16 cellular contexts compared by ENCODE assay signal in genomic region chr9:31321686-31322085, GRCh38.
A peak's percentile ranks its signal among the peaks of the same experiment; 100 is the strongest.
DNase-seq lines count a peak whose midpoint lies in the region; ATAC-seq and TF ChIP-seq lines count a peak whose summit lies in the region.
"Had no signal": no experiment of that assay in that cellular context is flagged by ENCODE, and none has a peak within 500 bp of the region (broad histone marks: within the 10 kb centered on the region; RNA-seq: fewer than 3 reads in every experiment).

No MANE protein-coding gene starts in this region.

- no peak overlapping the region for H2AK5ac ChIP-seq in neuronal stem cell (ENCODE audit: low read depth, low read length)

- peak overlapping the region; percentile 1 for H3K18ac ChIP-seq in neuronal stem cell (ENCODE audit: low read length)

- no peaks in the 10 kb centered on the region for H3K9me3 ChIP-seq in neuronal stem cell (replicated peaks in 1 of 2; ENCODE audit: control insufficient read depth in 2 of 2, insufficient read depth in 1 of 2, low read depth in 1 of 2, low read length in 2 of 2)
- H3K9me3 ChIP-seq in esophagus squamous epithelium: no peaks in the 10 kb centered on the region
- H3K9me3 ChIP-seq: BLaER1, HAP-1 had no signal

- H3K4me3 ChIP-seq in neuronal stem cell (ENCODE audit: low read length in 2 of 2): no peak overlapping the region
- H3K4me3 ChIP-seq in esophagus squamous epithelium: no peak overlapping the region
- H3K4me3 ChIP-seq: BLaER1, GM23248, HAP-1 had no signal

- no peaks in the 10 kb centered on the region for H3K36me3 Mint-ChIP-seq in activated naive CD8-positive, alpha-beta T cell
- H3K36me3 Mint-ChIP-seq in activated naive CD8-positive, alpha-beta T cell treated with anti-CD3 and anti-CD28 coated beads, Interleukin-2, amount 50 U/mL, for 24 hours (ENCODE audit: low read depth): no peaks in the 10 kb centered on the region
- no peaks in the 10 kb centered on the region for H3K36me3 Mint-ChIP-seq in chondrocyte (ENCODE audit: low read depth)
- H3K36me3 Mint-ChIP-seq: CD14-positive monocyte; CD4-positive, alpha-beta memory T cell had no signal

- no peak overlapping the region for H3K9ac ChIP-seq in neuronal stem cell (ENCODE audit: low read depth, low read length, poor library complexity)
- H3K9ac ChIP-seq: BLaER1, GM23248 had no signal

- no peak overlapping the region for H3K4ac ChIP-seq in neuronal stem cell (ENCODE audit: low read length)

- H2BK5ac ChIP-seq in neuronal stem cell (ENCODE audit: low read length): no peak overlapping the region

- H2BK15ac ChIP-seq in neuronal stem cell (ENCODE audit: low read length): no peak overlapping the region

- no peaks in the 10 kb centered on the region for H3K27me3 Mint-ChIP-seq in activated naive CD8-positive, alpha-beta T cell
- H3K27me3 Mint-ChIP-seq in activated naive CD8-positive, alpha-beta T cell treated with anti-CD3 and anti-CD28 coated beads, Interleukin-2, amount 50 U/mL, for 24 hours: no peaks in the 10 kb centered on the region
- no peaks in the 10 kb centered on the region for H3K27me3 Mint-ChIP-seq in chondrocyte (ENCODE audit: low read depth)
- H3K27me3 Mint-ChIP-seq: CD4-positive, alpha-beta memory T cell had no signal

- no peak for TF ChIP-seq POLR2A in esophagus squamous epithelium (IDR thresholded peaks at IDR 0.05)

- H3K27ac ChIP-seq in neuronal stem cell (replicated peaks; ENCODE audit: low read length) (no peak overlapping the region), esophagus squamous epithelium (no peak overlapping the region)
- H3K27ac ChIP-seq: BLaER1, GM23248 had no signal

- no peak overlapping the region for H2AFZ ChIP-seq in neuronal stem cell (ENCODE audit: low read length)
- H2AFZ ChIP-seq: GM23248 had no signal

- no peak overlapping the region for H4K91ac ChIP-seq in neuronal stem cell (ENCODE audit: low read depth, low read length, poor library complexity)

- H3K36me3 ChIP-seq in neuronal stem cell (replicated peaks in 1 of 2; ENCODE audit: control insufficient read depth in 2 of 2, insufficient read depth in 2 of 2, low read length in 2 of 2) (no peaks in the 10 kb centered on the region), esophagus squamous epithelium (no peaks in the 10 kb centered on the region)
- H3K36me3 ChIP-seq: BLaER1, HAP-1 had no signal

- no peak overlapping the region for H3K4me2 ChIP-seq in neuronal stem cell (ENCODE audit: insufficient read depth, low read length, poor library complexity, severe bottlenecking)
- H3K4me2 ChIP-seq: BLaER1 had no signal

- H3K9me3 Mint-ChIP-seq in activated naive CD8-positive, alpha-beta T cell (ENCODE audit: low read depth): peaks cover 3% of the 10 kb centered on the region
- H3K9me3 Mint-ChIP-seq in activated naive CD8-positive, alpha-beta T cell treated with anti-CD3 and anti-CD28 coated beads, Interleukin-2, amount 50 U/mL, for 24 hours: peaks cover 5% of the 10 kb centered on the region
- H3K9me3 Mint-ChIP-seq in chondrocyte (ENCODE audit: low read depth): no peaks in the 10 kb centered on the region

- H3K27me3 ChIP-seq in neuronal stem cell (ENCODE audit: control insufficient read depth in 3 of 3, insufficient read depth in 3 of 3, low read depth in 1 of 3, low read length in 3 of 3) (no peaks in the 10 kb centered on the region), esophagus squamous epithelium (no peaks in the 10 kb centered on the region)
- H3K27me3 ChIP-seq: BLaER1 had no signal

- H3K4me1 Mint-ChIP-seq in activated naive CD8-positive, alpha-beta T cell (ENCODE audit: low read depth): peaks cover 37% of the 10 kb centered on the region
- H3K4me1 Mint-ChIP-seq in activated naive CD8-positive, alpha-beta T cell treated with anti-CD3 and anti-CD28 coated beads, Interleukin-2, amount 50 U/mL, for 24 hours: peaks cover 26% of the 10 kb centered on the region
- H3K4me1 Mint-ChIP-seq in chondrocyte (ENCODE audit: low read depth): no peaks in the 10 kb centered on the region
- H3K4me1 Mint-ChIP-seq: CD14-positive monocyte had no signal

- no peak for ATAC-seq in activated naive CD8-positive, alpha-beta T cell treated with anti-CD3 and anti-CD28 coated beads, Interleukin-2, amount 50 U/mL, for 24 hours

- H3K4me3 Mint-ChIP-seq in activated naive CD8-positive, alpha-beta T cell: no peak overlapping the region
- no peak overlapping the region for H3K4me3 Mint-ChIP-seq in activated naive CD8-positive, alpha-beta T cell treated with anti-CD3 and anti-CD28 coated beads, Interleukin-2, amount 50 U/mL, for 24 hours
- H3K4me3 Mint-ChIP-seq in chondrocyte (ENCODE audit: unreplicated experiment): no peak overlapping the region
- H3K4me3 Mint-ChIP-seq: CD14-positive monocyte had no signal

- no peaks in the 10 kb centered on the region for H3K4me1 ChIP-seq in neuronal stem cell (ENCODE audit: control insufficient read depth in 2 of 2, insufficient read depth in 1 of 2, low read depth in 1 of 2, low read length in 2 of 2)
- H3K4me1 ChIP-seq in esophagus squamous epithelium: no peaks in the 10 kb centered on the region
- H3K4me1 ChIP-seq: BLaER1, HAP-1 had no signal

- DNase-seq in activated naive CD8-positive, alpha-beta T cell treated with anti-CD3 and anti-CD28 coated beads, Interleukin-2, amount 50 U/mL, for 24 hours: no peak
- DNase-seq in chondrocyte (ENCODE audit: low spot score): peak; percentile 58
- no peak for DNase-seq in neuronal stem cell (ENCODE audit: low spot score)
- no peak for DNase-seq in NCI-H82 treated with DMSO at 0.1 percent for 48 hours (lab: John Stamatoyannopoulos, UW; ENCODE audit: unreplicated experiment)
- DNase-seq in LoVo (ENCODE audit: low spot score): no peak
- no peak for DNase-seq in esophagus squamous epithelium (lab: John Stamatoyannopoulos, UW)
- DNase-seq: 8988T; CD4-positive, alpha-beta memory T cell; DMS153; DMS79; GDM1; GM23248 had no signal

- H4K8ac ChIP-seq in neuronal stem cell (ENCODE audit: low read depth, low read length): no peak overlapping the region

- H2BK12ac ChIP-seq in neuronal stem cell (ENCODE audit: low read length): no peak overlapping the region

- H3K23ac ChIP-seq in neuronal stem cell (ENCODE audit: low read depth, low read length, poor library complexity): peak overlapping the region; percentile 48

- no peaks in the 10 kb centered on the region for H3K79me1 ChIP-seq in neuronal stem cell (ENCODE audit: low read depth, low read length)

- WGBS in neuronal stem cell (ENCODE audit: extremely low coverage in 2 of 2, insufficient read length in 2 of 2, insufficient replicate concordance in 1 of 2), 2 donors: no CpG with 5 or more reads among the region's 3 CpGs
- no CpG with 5 or more reads among the region's 3 CpGs for WGBS in esophagus squamous epithelium, 2 donors

- TF ChIP-seq CTCF in chondrocyte (IDR thresholded peaks at IDR 0.05) (no peak), esophagus squamous epithelium (IDR thresholded peaks at IDR 0.05) (no peak)

- peak overlapping the region; percentile 52 for H3K27ac Mint-ChIP-seq in activated naive CD8-positive, alpha-beta T cell
- H3K27ac Mint-ChIP-seq in activated naive CD8-positive, alpha-beta T cell treated with anti-CD3 and anti-CD28 coated beads, Interleukin-2, amount 50 U/mL, for 24 hours: no peak overlapping the region
- no peak overlapping the region for H3K27ac Mint-ChIP-seq in chondrocyte (ENCODE audit: unreplicated experiment)
- H3K27ac Mint-ChIP-seq: CD14-positive monocyte had no signal

- peak overlapping the region; percentile 25 for H3K14ac ChIP-seq in neuronal stem cell (ENCODE audit: low read length)

- intact Hi-C loops in esophagus squamous epithelium (cut with DNase I): no loop called here

- H2BK120ac ChIP-seq in neuronal stem cell (ENCODE audit: low read depth, low read length): no peak overlapping the region
